ENCODE assay signal across 8 cellular contexts in the genomic region with DNA sequence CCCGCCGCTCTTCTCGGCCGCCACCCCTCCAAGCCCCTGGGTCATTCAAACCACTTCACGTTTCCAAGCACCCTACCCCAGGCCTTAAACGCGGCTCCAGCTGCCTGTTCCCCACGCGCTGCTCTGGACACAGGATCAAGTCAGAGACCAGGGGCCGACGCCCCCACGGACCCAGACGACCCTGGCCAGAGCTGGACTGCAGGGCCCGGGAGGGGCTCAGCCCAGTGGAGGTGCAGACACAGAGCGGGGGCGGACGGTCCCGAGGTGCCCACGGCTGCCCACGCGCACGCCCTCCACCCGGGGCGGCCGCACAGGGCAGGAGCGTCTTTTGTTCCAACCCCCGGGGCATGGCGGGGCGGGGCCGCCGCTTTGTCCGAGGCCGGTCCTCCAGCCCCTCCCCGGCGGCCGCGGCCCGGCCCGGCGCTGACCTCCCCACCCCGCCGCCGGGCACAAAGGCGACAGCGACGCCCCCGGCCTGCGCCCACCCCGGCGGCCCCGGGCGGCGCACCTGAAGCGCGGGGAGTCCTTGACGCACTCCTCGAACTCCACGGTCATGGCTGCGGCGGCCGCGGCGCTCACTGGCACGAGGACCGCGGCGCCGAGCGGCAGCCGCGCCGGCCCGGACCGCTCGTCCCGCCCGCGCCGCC. TPM values are rescaled to one million over a fixed set of nuclear protein-coding genes. Genes with fewer than 3 reads are reported as not detected.
A peak's percentile ranks its signal among the peaks of the same experiment; 100 is the strongest.
DNase-seq lines count a peak whose midpoint lies in the region; ATAC-seq, FAIRE-seq and TF ChIP-seq lines count a peak whose summit lies in the region.

No MANE protein-coding gene starts in this region.

- peak overlapping the region; percentile 91 for H3K27ac Mint-ChIP-seq in astrocyte (ENCODE audit: unreplicated experiment)

- H3K4me2 ChIP-seq in astrocyte (ENCODE audit: low read length): peak overlapping the region; percentile 88

- H3K36me3 Mint-ChIP-seq in astrocyte (ENCODE audit: low read depth, unreplicated experiment): peaks cover 4% of the 10 kb centered on the region

- ATAC-seq in HG03469 (IDR thresholded peaks at IDR 0.05; ENCODE audit: unreplicated experiment): peak; percentile 1
- ATAC-seq in GM18519 (IDR thresholded peaks at IDR 0.05; ENCODE audit: low FRiP score, unreplicated experiment): no peak

- H3K36me3 ChIP-seq in astrocyte (ENCODE audit: insufficient read depth, low read length): no peaks in the 10 kb centered on the region

- DNase-seq in stimulated activated CD4-positive, alpha-beta T cell treated with anti-CD3 and anti-CD28 coated beads, Interleukin-15, amount 100 ng/mL, for 24 hours: peak; percentile 26
- no peak for DNase-seq in stimulated activated CD4-positive, alpha-beta T cell treated with anti-CD3 and anti-CD28 coated beads, Interleukin-4, amount 100 ng/mL, for 4 hours
- DNase-seq in astrocyte (ENCODE audit: low read depth): no peak
- peak; percentile 21 for DNase-seq in iris pigment epithelial cell (ENCODE audit: low read depth)
- DNase-seq in substantia nigra (lab: John Stamatoyannopoulos, UW): peak in 14 of 49 donors; percentile 23 to 74 (median 52)
- DNase-seq in NCI-H345 (lab: John Stamatoyannopoulos, UW): no peak

- TF ChIP-seq CTCF in astrocyte (IDR thresholded peaks at IDR 0.05; ENCODE audit: insufficient read depth, low read depth, low read length): no peak

- no peaks in the 10 kb centered on the region for H3K9me3 ChIP-seq in astrocyte (ENCODE audit: insufficient read depth, low read depth, low read length)

- no peaks in the 10 kb centered on the region for H3K27me3 ChIP-seq in astrocyte (ENCODE audit: insufficient read depth, low read length)

- peak overlapping the region; percentile 78 for H3K4me3 ChIP-seq in astrocyte (ENCODE audit: insufficient read depth, low read depth, low read length)

- H2AFZ ChIP-seq in astrocyte (ENCODE audit: low read depth, low read length): peak overlapping the region; percentile 56

- peaks cover 61% of the 10 kb centered on the region for H3K79me2 ChIP-seq in astrocyte (ENCODE audit: insufficient read depth, low read length)

- no peak for FAIRE-seq in astrocyte (lab: Jason Lieb, UNC)

- H4K20me1 ChIP-seq in astrocyte (ENCODE audit: insufficient read depth, low read length): peaks cover 70% of the 10 kb centered on the region

- peak overlapping the region; percentile 37 for H3K27ac ChIP-seq in astrocyte (ENCODE audit: low read depth, low read length)
- H3K27ac ChIP-seq in substantia nigra (ENCODE audit: low read depth, low read length, poor library complexity, severe bottlenecking): peak overlapping the region; percentile 94

- no peaks in the 10 kb centered on the region for H3K27me3 Mint-ChIP-seq in astrocyte (ENCODE audit: low read depth, unreplicated experiment)

- peak overlapping the region; percentile 79 for H3K9ac ChIP-seq in astrocyte (ENCODE audit: low read length)

- H3K4me1 ChIP-seq in astrocyte (ENCODE audit: insufficient read depth, low read length): peaks cover 41% of the 10 kb centered on the region

- H3K4me3 Mint-ChIP-seq in astrocyte (ENCODE audit: unreplicated experiment): peak overlapping the region; percentile 92

- H3K9me3 Mint-ChIP-seq in astrocyte (ENCODE audit: unreplicated experiment): no peaks in the 10 kb centered on the region

- H3K4me1 Mint-ChIP-seq in astrocyte (ENCODE audit: low read depth, unreplicated experiment): peaks cover 8% of the 10 kb centered on the region

RNA-seq across cellular contexts. Expression of a gene that starts 0.3 kb away (rescaled TPM):
- total RNA-seq in astrocyte: 60.2 and 64.0 TPM in 2 replicates

RNA-seq across cellular contexts. Expression of a gene that starts 1.0 kb away (rescaled TPM):
- total RNA-seq in astrocyte: 28.0 and 29.4 TPM in 2 replicates

RNA-seq across cellular contexts. Expression of a gene that starts 17.1 kb away (rescaled TPM):
- total RNA-seq in astrocyte: 75.9 and 84.8 TPM in 2 replicates

RNA-seq across cellular contexts. Expression of a gene that starts 17.2 kb away (rescaled TPM):
- 25.6 and 28.5 TPM in 2 replicates for total RNA-seq in astrocyte

RNA-seq across cellular contexts. Expression of a gene that starts 23.7 kb away (rescaled TPM):
- 0.41 and 0.50 TPM in 2 replicates for total RNA-seq in astrocyte

Comparison
In these comparisons a context has a peak if more than half of its experiments do, and no peak if none do; other contexts are left out.
1. DNase-seq: peak in stimulated activated CD4-positive, alpha-beta T cell treated with anti-CD3 and anti-CD28 coated beads, Interleukin-15, amount 100 ng/mL, for 24 hours (single experiment) and iris pigment epithelial cell (single experiment); none in stimulated activated CD4-positive, alpha-beta T cell treated with anti-CD3 and anti-CD28 coated beads, Interleukin-4, amount 100 ng/mL, for 4 hours (0 of 2), astrocyte (single experiment) and NCI-H345 (single experiment).